10 cellular contexts compared by ENCODE assay signal in genomic region chr3:187958432-187959003, GRCh38.
DNase-seq lines count a peak whose midpoint lies in the region; ATAC-seq and TF ChIP-seq lines count a peak whose summit lies in the region.
"Had no signal": no experiment of that assay in that cellular context is flagged by ENCODE, and none has a peak within 500 bp of the region (broad histone marks: within the 10 kb centered on the region; RNA-seq: fewer than 3 reads in every experiment).

No MANE protein-coding gene starts in this region.

- no peaks in the 10 kb centered on the region for H3K27me3 ChIP-seq in GM23338 (ENCODE audit: insufficient read depth)

- no peaks in the 10 kb centered on the region for H3K27me3 Mint-ChIP-seq in GM23338 (ENCODE audit: insufficient read depth, low read depth, poor library complexity)
- H3K27me3 Mint-ChIP-seq in Calu3 (ENCODE audit: unreplicated experiment) = no peaks in the 10 kb centered on the region

- ATAC-seq in GM23338 (no peak), HG03039 (IDR thresholded peaks at IDR 0.05; ENCODE audit: unreplicated experiment) (no peak)

- H3K4me1 ChIP-seq in GM23338 (ENCODE audit: insufficient read depth) = no peaks in the 10 kb centered on the region

- H3K27ac Mint-ChIP-seq in GM23338 = no peak overlapping the region
- no peak overlapping the region for H3K27ac Mint-ChIP-seq in Calu3 (ENCODE audit: unreplicated experiment)

- no peaks in the 10 kb centered on the region for H3K36me3 Mint-ChIP-seq in GM23338 (ENCODE audit: low read depth)
- H3K36me3 Mint-ChIP-seq in Calu3 (ENCODE audit: insufficient read depth, unreplicated experiment) = no peaks in the 10 kb centered on the region

- intact Hi-C loops in Calu3 (cut with micrococcal nuclease; ENCODE audit: unreplicated experiment) = no loop called here

- H2AFZ ChIP-seq in GM23338 = peak overlapping the region; percentile 76

- no peak overlapping the region for H3K27ac ChIP-seq in GM23338 (ENCODE audit: low read depth)
- H3K27ac ChIP-seq: epithelial cell of prostate had no signal

- H3K9me3 Mint-ChIP-seq in GM23338 (no peaks in the 10 kb centered on the region), Calu3 (ENCODE audit: low read depth, unreplicated experiment) (no peaks in the 10 kb centered on the region)

- H3K4me1 Mint-ChIP-seq in GM23338 (peaks cover 3% of the 10 kb centered on the region), Calu3 (ENCODE audit: low read depth, unreplicated experiment) (peaks cover 26% of the 10 kb centered on the region)

- CTCF ChIA-PET in Calu3 (lab: Charles Lee) = no interaction called here

- no peaks in the 10 kb centered on the region for H4K20me1 ChIP-seq in GM23338 (replicated peaks; ENCODE audit: insufficient read depth)

- H3K4me2 ChIP-seq in GM23338 = no peak overlapping the region

- TF ChIP-seq CTCF in GM23338 (conservative IDR thresholded peaks at IDR 0.05; ENCODE audit: low read depth in 2 of 2) (no peak), Calu3 (IDR thresholded peaks at IDR 0.05; ENCODE audit: unreplicated experiment) (no peak)

- H3K36me3 ChIP-seq in GM23338 (ENCODE audit: insufficient read depth) = no peaks in the 10 kb centered on the region

- no peaks in the 10 kb centered on the region for H3F3A ChIP-seq in GM23338 (replicated peaks; ENCODE audit: low read depth)

- no peaks in the 10 kb centered on the region for H3K79me2 ChIP-seq in GM23338 (replicated peaks; ENCODE audit: insufficient read depth)

- H3K4me3 Mint-ChIP-seq in GM23338 (no peak overlapping the region), Calu3 (ENCODE audit: low read depth, unreplicated experiment) (no peak overlapping the region)

- BruUV-seq in Calu3 (replicated peaks; lab: Mats Ljungman, UMichigan) = no TSS peak

- peaks cover 14% of the 10 kb centered on the region for H3K9me2 ChIP-seq in GM23338 (ENCODE audit: insufficient read depth)

- H3K4me3 ChIP-seq in GM23338 = no peak overlapping the region

- no peak for DNase-seq in GM23338 (ENCODE audit: low spot score)
- DNase-seq in T-helper 22 cell (ENCODE audit: low read depth) = peak; percentile 24
- peak; percentile 53 for DNase-seq in activated naive CD4-positive, alpha-beta T cell treated with Interleukin-2 at 50 U/mL for 16 hours
- DNase-seq in stimulated activated CD4-positive, alpha-beta T cell treated with anti-CD3 and anti-CD28 coated beads, Interleukin-4, amount 100 ng/mL, for 1 hour = peak; percentile 46
- DNase-seq in NCI-H69 (lab: John Stamatoyannopoulos, UW) = no peak
- DNase-seq in Calu3 = no peak
- no peak for DNase-seq in HuH-7.5 (ENCODE audit: low spot score)
- DNase-seq: NCI-H510A treated with DMSO at 0.1 percent for 48 hours had no signal

TF ChIP-seq in GM23338, 12 proteins besides CTCF, POLR2A, EP300 and RAD21:
- no peak for TF ChIP-seq JUNB (IDR thresholded peaks at IDR 0.05; ENCODE audit: unreplicated experiment)
- TF ChIP-seq ZNF462 (CRISPR knock-in tag; IDR thresholded peaks at IDR 0.05) = no peak
- no peak for TF ChIP-seq EZH2phosphoT487 (IDR thresholded peaks at IDR 0.05; ENCODE audit: unreplicated experiment)
- TF ChIP-seq ZNF114 (CRISPR knock-in tag; IDR thresholded peaks at IDR 0.05) = no peak
- no peak for TF ChIP-seq EZH2 (IDR thresholded peaks at IDR 0.05; ENCODE audit: low read depth, unreplicated experiment)
- TF ChIP-seq STAT1 (IDR thresholded peaks at IDR 0.05; ENCODE audit: unreplicated experiment) = no peak
- no peak for TF ChIP-seq ZNF331 (CRISPR knock-in tag; IDR thresholded peaks at IDR 0.05; ENCODE audit: low read depth)

Comparison
In these comparisons a context has a peak if more than half of its experiments do, and no peak if none do; other contexts are left out.
1. DNase-seq: peak in T-helper 22 cell (single experiment), activated naive CD4-positive, alpha-beta T cell treated with Interleukin-2 at 50 U/mL for 16 hours (single experiment) and stimulated activated CD4-positive, alpha-beta T cell treated with anti-CD3 and anti-CD28 coated beads, Interleukin-4, amount 100 ng/mL, for 1 hour (single experiment); none in GM23338 (single experiment), NCI-H69 (single experiment), Calu3 (single experiment) and HuH-7.5 (single experiment).